ENCODE assay signal across 14 cellular contexts in genomic region chr10:91880310-91880709, GRCh38. TPM values are rescaled to one million over a fixed set of nuclear protein-coding genes. Genes with fewer than 3 reads are reported as not detected.
A peak's percentile ranks its signal among the peaks of the same experiment; 100 is the strongest.
DNase-seq lines count a peak whose midpoint lies in the region; TF ChIP-seq lines count a peak whose summit lies in the region.
"Had no signal": no experiment of that assay in that cellular context is flagged by ENCODE, and none has a peak within 500 bp of the region (broad histone marks: within the 10 kb centered on the region; RNA-seq: fewer than 3 reads in every experiment).

No MANE protein-coding gene starts in this region.

- H3K4me1 Mint-ChIP-seq in Caco-2 (ENCODE audit: low read depth, unreplicated experiment): peaks cover 4% of the 10 kb centered on the region

- H3K56ac ChIP-seq in mesendoderm (ENCODE audit: low read length): peak overlapping the region; percentile 44

- WGBS in mesendoderm (ENCODE audit: extremely low coverage, insufficient coverage, low lambda C conversion rate): no CpG with 5 or more reads among the region's 3 CpGs
- 24 to 28% methylated on average over 3 of the region's 3 CpGs for WGBS in tibial nerve, 2 donors

- peak overlapping the region; percentile 83 for H3K18ac ChIP-seq in mesendoderm (ENCODE audit: low read length)

- no peaks in the 10 kb centered on the region for H3K27me3 Mint-ChIP-seq in Caco-2 (ENCODE audit: insufficient read depth, unreplicated experiment)

- H3K27ac ChIP-seq in HUES48 (ENCODE audit: low read depth, low read length) (peak overlapping the region; percentile 76), mesendoderm (ENCODE audit: low read depth, low read length) (peak overlapping the region; percentile 58), tibial nerve (peak overlapping the region in 2 of 4 donors; percentile 32 to 40)
- H3K27ac ChIP-seq: C4-2B, gastrocnemius medialis, KMS-11, stomach had no signal

- H3K36me3 ChIP-seq in Caco-2 (ENCODE audit: control insufficient read depth, insufficient read depth, low read length) (no peaks in the 10 kb centered on the region), HUES48 (ENCODE audit: control insufficient read depth, insufficient read depth, low read length) (no peaks in the 10 kb centered on the region), mesendoderm (ENCODE audit: control insufficient read depth, insufficient read depth, low read length) (no peaks in the 10 kb centered on the region), tibial nerve (no peaks in the 10 kb centered on the region)
- H3K36me3 ChIP-seq: gastrocnemius medialis, stomach had no signal

- TF ChIP-seq CTCF in Caco-2 (IDR thresholded peaks at IDR 0.05; ENCODE audit: insufficient read depth in 1 of 2, low read depth in 1 of 2, low read length in 1 of 2, severe bottlenecking in 1 of 2, unreplicated experiment in 1 of 2): peak in 1 of 2 experiments; percentile 17
- TF ChIP-seq CTCF in tibial nerve (IDR thresholded peaks at IDR 0.05): no peak

- H3K36me3 Mint-ChIP-seq in Caco-2 (ENCODE audit: insufficient read depth, unreplicated experiment): no peaks in the 10 kb centered on the region

- H3K9me3 ChIP-seq in Caco-2 (no peaks in the 10 kb centered on the region), HUES48 (ENCODE audit: control insufficient read depth, insufficient read depth, low read length) (no peaks in the 10 kb centered on the region), tibial nerve (no peaks in the 10 kb centered on the region)
- H3K9me3 ChIP-seq: gastrocnemius medialis, stomach had no signal

- no peak overlapping the region for H3K4me3 ChIP-seq in Caco-2 (ENCODE audit: low read depth, low read length)
- H3K4me3 ChIP-seq in HUES48 (ENCODE audit: low read depth, low read length): no peak overlapping the region
- no peak overlapping the region for H3K4me3 ChIP-seq in mesendoderm (ENCODE audit: low read length)
- peak overlapping the region in 1 of 4 donors; percentile 7 for H3K4me3 ChIP-seq in tibial nerve
- H3K4me3 ChIP-seq: gastrocnemius medialis, GM12878, stomach had no signal

- H3K4me1 ChIP-seq in Caco-2 (no peaks in the 10 kb centered on the region), HUES48 (ENCODE audit: control insufficient read depth, insufficient read depth, low read length) (peaks cover 38% of the 10 kb centered on the region), mesendoderm (ENCODE audit: control insufficient read depth, low read depth, low read length) (peaks cover 24% of the 10 kb centered on the region), tibial nerve (peaks cover 0 to 26% (median 7%) of the 10 kb centered on the region in 4 donors)

- peak overlapping the region; percentile 9 for H3K4me3 Mint-ChIP-seq in Caco-2 (ENCODE audit: unreplicated experiment)

- no TSS peak for BruUV-seq in Caco-2 (replicated peaks; lab: Mats Ljungman, UMichigan)

- intact Hi-C loops in Caco-2 (cut with micrococcal nuclease; ENCODE audit: unreplicated experiment): no loop called here

- no peak overlapping the region for H3K4me2 ChIP-seq in mesendoderm (ENCODE audit: low read length)
- H3K4me2 ChIP-seq: KMS-11 had no signal

- peak overlapping the region; percentile 42 for H2BK15ac ChIP-seq in mesendoderm (replicated peaks; ENCODE audit: low read depth)

- peak overlapping the region; percentile 6 for H2BK5ac ChIP-seq in mesendoderm (ENCODE audit: low read length)

- no peak overlapping the region for H4K8ac ChIP-seq in mesendoderm (ENCODE audit: low read depth, low read length)

- H2AK5ac ChIP-seq in mesendoderm (ENCODE audit: low read length): no peak overlapping the region

- H3K79me2 ChIP-seq in mesendoderm (ENCODE audit: control insufficient read depth, insufficient read depth, low read length): no peaks in the 10 kb centered on the region

- H3K4ac ChIP-seq in mesendoderm (ENCODE audit: low read depth, low read length): peak overlapping the region; percentile 59

- H3K9ac ChIP-seq in HUES48 (ENCODE audit: low read depth, low read length) (no peak overlapping the region), mesendoderm (ENCODE audit: low read length) (no peak overlapping the region)
- H3K9ac ChIP-seq: KMS-11 had no signal

- H3K27me3 ChIP-seq in Caco-2 (replicated peaks; ENCODE audit: control insufficient read depth, insufficient read depth, low read length): no peaks in the 10 kb centered on the region
- H3K27me3 ChIP-seq in HUES48 (ENCODE audit: control insufficient read depth, insufficient read depth, low read length): no peaks in the 10 kb centered on the region
- H3K27me3 ChIP-seq in mesendoderm (ENCODE audit: insufficient read depth, low read length, poor library complexity): no peaks in the 10 kb centered on the region
- H3K27me3 ChIP-seq in tibial nerve: no peaks in the 10 kb centered on the region
- H3K27me3 ChIP-seq: gastrocnemius medialis, stomach had no signal

- no peak overlapping the region for H3K27ac Mint-ChIP-seq in Caco-2 (ENCODE audit: unreplicated experiment)

- CTCF ChIA-PET in Caco-2 (lab: Charles Lee): interaction anchor here (0.6 kb wide), 1 partner anchor 11 kb away, joined by 7 read pairs; no protein-coding TSS in a partner anchor

- no peak for TF ChIP-seq POLR2A in tibial nerve (IDR thresholded peaks at IDR 0.05)

- H3K23ac ChIP-seq in mesendoderm (ENCODE audit: low read length): no peak overlapping the region

- H2BK120ac ChIP-seq in mesendoderm (ENCODE audit: low read depth, low read length): no peak overlapping the region

- DNase-seq in Caco-2 (peak; percentile 59 to 71), cerebellum (ENCODE audit: low spot score) (peak; percentile 10), mesendoderm (peak; percentile 72), SW480 (ENCODE audit: low spot score) (no peak), NCI-H2196 (lab: John Stamatoyannopoulos, UW; ENCODE audit: unreplicated experiment) (no peak), NOMO-1 treated with DMSO at 0.1 percent for 48 hours (lab: John Stamatoyannopoulos, UW; ENCODE audit: unreplicated experiment) (no peak), tibial nerve (ENCODE audit: low spot score in 2 of 2) (no peak)
- DNase-seq: gastrocnemius medialis, NCI-H226, stomach had no signal

- no peaks in the 10 kb centered on the region for H3K9me3 Mint-ChIP-seq in Caco-2 (ENCODE audit: unreplicated experiment)

- POLR2A ChIA-PET in Caco-2 (lab: Charles Lee): no interaction called here

- H3K79me1 ChIP-seq in mesendoderm (ENCODE audit: low read length): no peaks in the 10 kb centered on the region

- no peak overlapping the region for H4K5ac ChIP-seq in mesendoderm (ENCODE audit: low read length)

- no peak for TF ChIP-seq EP300 in tibial nerve (IDR thresholded peaks at IDR 0.05)

RNA-seq across cellular contexts. Expression of gene FGFBP3, which starts 29.0 kb away (rescaled TPM):
- total RNA-seq in Caco-2 (2022) (3.3 and 3.6 TPM in 2 replicates), cerebellum (23.3 TPM), tibial nerve (1 to 10 TPM; 3.1 to 7.9 (median 4.9) TPM)
- 13.7 TPM for polyA plus RNA-seq in mesendoderm (2013, experiment 1 of 2)
- polyA plus RNA-seq in mesendoderm (2013, experiment 2 of 2): 14.5 TPM

RNA-seq across cellular contexts. Expression of gene BTAF1, which starts 43.3 kb away (rescaled TPM):
- total RNA-seq in Caco-2 (2022) (47.7 and 49.7 TPM in 2 replicates), cerebellum (62.3 TPM), tibial nerve (10 to 100 TPM; 50.4 to 76.7 (median 58.1) TPM)
- polyA plus RNA-seq in mesendoderm (2013, experiment 1 of 2): 17.1 TPM
- polyA plus RNA-seq in mesendoderm (2013, experiment 2 of 2): 16.9 TPM

Comparison
In these comparisons a context has a peak if more than half of its experiments do, and no peak if none do; other contexts are left out.
1. DNase-seq: peak in Caco-2 (2 of 2), cerebellum (single experiment) and mesendoderm (single experiment); none in SW480 (single experiment), NCI-H2196 (single experiment), NOMO-1 treated with DMSO at 0.1 percent for 48 hours (single experiment) and tibial nerve (0 of 2).